Comparison of ENCODE assay signal across 6 cellular contexts in genomic region chr2:235911125-235911524, GRCh38.
"Had no signal": no experiment of that assay in that cellular context is flagged by ENCODE, and none has a peak within 500 bp of the region (broad histone marks: within the 10 kb centered on the region; RNA-seq: fewer than 3 reads in every experiment).

No MANE protein-coding gene starts in this region.

- H3K4me3 ChIP-seq: K562 had no signal

- H3K4me3 Mint-ChIP-seq: H9, HFFc6 had no signal

- H3K27ac Mint-ChIP-seq: HFFc6 had no signal

- DNase-seq: GOT3, H9, HCEC 1CT, HFFc6, IMR-90 had no signal

- H3K9me3 Mint-ChIP-seq: H9, HFFc6 had no signal

- ATAC-seq: K562 had no signal
